In the genomic region with DNA sequence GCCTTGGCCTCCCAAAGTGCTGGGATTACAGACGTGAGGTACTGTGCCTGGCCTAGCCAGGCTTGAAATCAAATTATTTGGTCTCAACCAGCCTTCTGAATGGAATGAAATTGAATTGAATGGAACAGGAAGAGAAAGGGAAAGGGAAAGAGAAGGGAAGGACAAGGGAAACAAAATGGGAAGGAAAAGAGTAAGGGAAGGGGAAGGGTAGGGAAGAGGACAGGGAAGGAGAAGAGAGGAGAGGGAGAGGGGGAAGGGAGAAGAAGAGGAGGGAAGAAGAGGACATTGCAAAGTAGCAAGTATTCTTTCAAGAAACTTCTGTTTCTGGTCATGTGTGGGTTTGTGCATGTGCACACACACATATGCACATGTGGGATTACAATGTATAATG, we compare ENCODE assay signal across 27 cellular contexts.
"Had no signal": no experiment of that assay in that cellular context is flagged by ENCODE, and none has a peak within 500 bp of the region (broad histone marks: within the 10 kb centered on the region; RNA-seq: fewer than 3 reads in every experiment).

No MANE protein-coding gene starts in this region.

- H3K27ac ChIP-seq: left lung, lower lobe of right lung, ovary, stomach, testis, thyroid gland, transverse colon, upper lobe of left lung, vagina had no signal

- H3K27ac Mint-ChIP-seq: mesothelial cell of epicardium; natural killer cell treated with Interleukin-12 subunit alpha and Interleukin-12 subunit beta and Interleukin-15 and Interleukin-18, amount 100 ng/mL, for 72 hours; progenitor cell of endocrine pancreas; stimulated activated naive B cell treated with anti-CD40 and anti-IgM and Interleukin-4, amounts not matched to agents 10 μg/mL and 1 μg/mL and 100 μg/mL, for 72 hours had no signal

- H3K4me3 ChIP-seq: left lung, lower lobe of right lung, ovary, smooth muscle cell, stomach, testis, thyroid gland, transverse colon, upper lobe of left lung, vagina had no signal

- H3K27me3 Mint-ChIP-seq: naive thymus-derived CD4-positive, alpha-beta T cell; natural killer cell treated with Interleukin-12 subunit alpha and Interleukin-12 subunit beta and Interleukin-15 and Interleukin-18, amount 100 ng/mL, for 72 hours; progenitor cell of endocrine pancreas; stimulated activated naive B cell treated with anti-CD40 and anti-IgM and Interleukin-4, amounts not matched to agents 10 μg/mL and 1 μg/mL and 100 μg/mL, for 72 hours had no signal

- H3K9me3 Mint-ChIP-seq: natural killer cell treated with Interleukin-12 subunit alpha and Interleukin-12 subunit beta and Interleukin-15 and Interleukin-18, amount 100 ng/mL, for 72 hours had no signal

- ATAC-seq: left colon; left lung; lower lobe of right lung; naive thymus-derived CD4-positive, alpha-beta T cell; natural killer cell treated with Interleukin-12 subunit alpha and Interleukin-12 subunit beta and Interleukin-15 and Interleukin-18, amount 100 ng/mL, for 72 hours; right cardiac atrium; stimulated activated naive B cell treated with anti-CD40 and anti-IgM and Interleukin-4, amounts not matched to agents 10 μg/mL and 1 μg/mL and 100 μg/mL, for 72 hours; stimulated activated naive CD8-positive, alpha-beta T cell treated with anti-CD3 and anti-CD28 coated beads, Interleukin-15, Interleukin-2, amounts not matched to agents 100 U/mL and 50 U/mL, for 24 hours had no signal

- H3K36me3 ChIP-seq: left lung, lower lobe of right lung, ovary, stomach, thyroid gland, transverse colon, upper lobe of left lung, vagina had no signal

- DNase-seq: hypothalamus; immature natural killer cell; kidney; left colon; left lung; lower lobe of right lung; mammary epithelial cell; mesendoderm; naive thymus-derived CD4-positive, alpha-beta T cell; ovary; right cardiac atrium; stimulated activated CD4-positive, alpha-beta T cell treated with anti-CD3 and anti-CD28 coated beads, Interleukin-1b, Interleukin-23, amount 100 ng/mL, for 48 hours; stimulated activated CD4-positive, alpha-beta T cell treated with anti-CD3 and anti-CD28 coated beads, Interleukin-2, amount 100 ng/mL, for 48 hours; stimulated activated CD4-positive, alpha-beta T cell treated with anti-CD3 and anti-CD28 coated beads, Interleukin-4, amount 100 ng/mL, for 4 hours; stimulated activated CD8-positive, alpha-beta memory T cell treated with anti-CD3 and anti-CD28 coated beads, Interleukin-4, amount 100 ng/mL, for 48 hours; stimulated activated naive B cell treated with anti-CD40 and anti-IgM and Interleukin-4, amounts not matched to agents 10 μg/mL and 1 μg/mL and 100 μg/mL, for 72 hours; stimulated activated naive CD8-positive, alpha-beta T cell treated with anti-CD3 and anti-CD28 coated beads, Interleukin-15, Interleukin-2, amounts not matched to agents 100 U/mL and 50 U/mL, for 24 hours; stomach; testis; thyroid gland; transverse colon; upper lobe of left lung had no signal

- H3K9me3 ChIP-seq: ovary, testis, thyroid gland, transverse colon, upper lobe of left lung, vagina had no signal

- H3K27me3 ChIP-seq: left lung, ovary, stomach, testis, thyroid gland, transverse colon, upper lobe of left lung, vagina had no signal

- H3K4me3 Mint-ChIP-seq: immature natural killer cell; mesothelial cell of epicardium; naive thymus-derived CD4-positive, alpha-beta T cell; natural killer cell treated with Interleukin-12 subunit alpha and Interleukin-12 subunit beta and Interleukin-15 and Interleukin-18, amount 100 ng/mL, for 72 hours; stimulated activated naive B cell treated with anti-CD40 and anti-IgM and Interleukin-4, amounts not matched to agents 10 μg/mL and 1 μg/mL and 100 μg/mL, for 72 hours had no signal

- H3K4me1 ChIP-seq: testis had no signal
